ENCODE assay signal across 19 cellular contexts in the genomic region with DNA sequence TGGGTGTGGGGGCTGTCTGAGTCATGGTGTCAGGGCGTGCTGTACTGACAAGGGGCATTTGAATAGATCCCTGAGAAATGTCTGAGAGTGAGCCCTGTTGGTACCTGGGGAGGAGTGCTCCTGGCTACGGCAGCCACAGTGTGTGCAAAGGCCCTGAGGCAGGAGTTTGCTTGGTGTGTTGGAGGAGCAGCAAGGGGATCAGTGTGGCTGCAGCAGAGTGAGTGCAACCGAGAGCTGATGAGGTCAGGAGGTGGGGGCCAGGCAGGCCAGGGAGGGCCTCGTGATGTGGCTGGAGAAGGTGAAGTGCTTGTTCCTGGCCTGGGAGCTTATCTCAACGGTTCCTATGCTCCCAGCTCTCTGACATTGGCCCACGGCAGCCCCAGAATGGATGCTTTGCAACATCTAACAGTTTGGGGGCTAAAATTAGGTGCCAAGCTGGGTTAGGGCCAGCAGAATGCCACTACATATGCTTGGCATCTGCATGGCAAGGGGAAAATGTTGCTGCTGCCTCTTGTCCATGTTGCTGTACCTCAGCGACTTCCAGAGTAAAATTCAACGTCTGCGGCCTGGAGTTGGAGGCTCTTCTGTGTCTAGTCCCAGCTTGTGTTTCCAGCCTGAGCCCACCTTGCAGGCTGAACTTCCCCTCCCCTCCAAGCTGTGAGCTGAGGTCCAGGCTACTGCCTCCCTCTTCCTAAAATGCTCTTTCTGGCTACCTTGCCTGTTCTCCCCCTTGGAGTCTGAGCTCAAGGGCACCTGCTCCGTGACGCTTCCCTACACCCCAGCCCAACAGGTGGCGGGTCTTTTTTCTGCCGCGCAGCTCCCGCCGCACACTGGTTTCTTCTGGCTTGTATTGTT. TPM values are rescaled to one million over a fixed set of nuclear protein-coding genes. Genes with fewer than 3 reads are reported as not detected.
"Had no signal": no experiment of that assay in that cellular context is flagged by ENCODE, and none has a peak within 500 bp of the region (broad histone marks: within the 10 kb centered on the region; RNA-seq: fewer than 3 reads in every experiment).

No MANE protein-coding gene starts in this region.

- H3K9me3 ChIP-seq: esophagus squamous epithelium, SJCRH30, transverse colon had no signal

- H3K4me1 ChIP-seq: parathyroid adenoma, SJCRH30, transverse colon had no signal

- H3K4me3 ChIP-seq: dorsolateral prefrontal cortex, esophagus squamous epithelium, SJCRH30, transverse colon had no signal

- H3K9me3 Mint-ChIP-seq: mesothelial cell of epicardium had no signal

- H3K27ac ChIP-seq: dorsolateral prefrontal cortex, esophagus squamous epithelium, parathyroid adenoma, SJCRH30, transverse colon had no signal

- ATAC-seq: stimulated activated memory B cell treated with anti-CD40 and anti-IgM and Interleukin-4, amounts not matched to agents 10 μg/mL and 1 μg/mL and 100 μg/mL, for 72 hours had no signal

- H3K36me3 ChIP-seq: esophagus squamous epithelium, SJCRH30, transverse colon had no signal

- DNase-seq: activated CD4-positive, alpha-beta T cell treated with anti-CD3 and anti-CD28 coated beads for 1 hour; activated CD4-positive, alpha-beta T cell treated with anti-CD3 and anti-CD28 coated beads, Interleukin-2, amount 50 U/mL, for 48 hours; activated effector memory CD4-positive, alpha-beta T cell treated with Interleukin-2 at 50 U/mL for 16 hours; amygdala; cerebellar nuclear complex; esophagus squamous epithelium; foreskin fibroblast; SJCRH30; stimulated activated CD4-positive, alpha-beta T cell treated with anti-CD3 and anti-CD28 coated beads, Interleukin-1b, Interleukin-23, amount 100 ng/mL, for 48 hours; SW 1271; transverse colon had no signal

- H3K36me3 Mint-ChIP-seq: brain; mesothelial cell of epicardium; stimulated activated memory B cell treated with anti-CD40 and anti-IgM and Interleukin-4, amounts not matched to agents 10 μg/mL and 1 μg/mL and 100 μg/mL, for 72 hours had no signal

- H3K4me3 Mint-ChIP-seq: activated naive CD8-positive, alpha-beta T cell; brain; mesothelial cell of epicardium; neural crest cell; stimulated activated memory B cell treated with anti-CD40 and anti-IgM and Interleukin-4, amounts not matched to agents 10 μg/mL and 1 μg/mL and 100 μg/mL, for 72 hours had no signal

- H3K27ac Mint-ChIP-seq: activated naive CD8-positive, alpha-beta T cell; mesothelial cell of epicardium; stimulated activated memory B cell treated with anti-CD40 and anti-IgM and Interleukin-4, amounts not matched to agents 10 μg/mL and 1 μg/mL and 100 μg/mL, for 72 hours had no signal

- H3K27me3 ChIP-seq: SJCRH30, transverse colon had no signal

RNA-seq across cellular contexts. Expression of a gene that starts 48.2 kb away (rescaled TPM):
- total RNA-seq: myocyte had no signal
